Comparison of ENCODE assay signal across 9 cellular contexts in genomic region chr6:32187009-32187709, GRCh38. TPM values are rescaled to one million over a fixed set of nuclear protein-coding genes. Genes with fewer than 3 reads are reported as not detected.
DNase-seq lines count a peak whose midpoint lies in the region; ATAC-seq and TF ChIP-seq lines count a peak whose summit lies in the region.
"Had no signal": no experiment of that assay in that cellular context is flagged by ENCODE, and none has a peak within 500 bp of the region (broad histone marks: within the 10 kb centered on the region; RNA-seq: fewer than 3 reads in every experiment).

No MANE protein-coding gene starts in this region.

- no peak for DNase-seq in CD4-positive, alpha-beta memory T cell
- DNase-seq in activated CD4-positive, alpha-beta memory T cell treated with anti-CD3 and anti-CD28 coated beads for 36 hours = no peak
- DNase-seq in naive thymus-derived CD8-positive, alpha-beta T cell = no peak
- no peak for DNase-seq in GM10266 (ENCODE audit: extremely low spot score)
- no peak for DNase-seq in RPMI8226
- DNase-seq: effector CD4-positive, alpha-beta T cell; GDM1; substantia nigra had no signal

- no peak for ATAC-seq in naive thymus-derived CD8-positive, alpha-beta T cell
- no peak for ATAC-seq in HG02763 (IDR thresholded peaks at IDR 0.05; ENCODE audit: unreplicated experiment)

- peaks cover 63% of the 10 kb centered on the region for H3K4me1 ChIP-seq in CD4-positive, alpha-beta memory T cell (ENCODE audit: insufficient read depth, low read length)

- peaks cover 30 to 57% (median 37%) of the 10 kb centered on the region in 4 donors for H3K4me1 Mint-ChIP-seq in CD4-positive, alpha-beta memory T cell
- peaks cover 54% of the 10 kb centered on the region for H3K4me1 Mint-ChIP-seq in activated CD4-positive, alpha-beta memory T cell treated with anti-CD3 and anti-CD28 coated beads for 36 hours (ENCODE audit: low read depth)
- H3K4me1 Mint-ChIP-seq in naive thymus-derived CD8-positive, alpha-beta T cell = peaks cover 35 to 66% (median 57%) of the 10 kb centered on the region in 4 donors

- H3K27me3 Mint-ChIP-seq in CD4-positive, alpha-beta memory T cell = no peaks in the 10 kb centered on the region
- no peaks in the 10 kb centered on the region for H3K27me3 Mint-ChIP-seq in activated CD4-positive, alpha-beta memory T cell treated with anti-CD3 and anti-CD28 coated beads for 36 hours
- no peaks in the 10 kb centered on the region for H3K27me3 Mint-ChIP-seq in naive thymus-derived CD8-positive, alpha-beta T cell

- H3K27ac ChIP-seq in CD4-positive, alpha-beta memory T cell (ENCODE audit: low read depth, low read length) = peak overlapping the region; percentile 70

- no peak overlapping the region for H3K4me3 ChIP-seq in CD4-positive, alpha-beta memory T cell (ENCODE audit: low read length in 2 of 2)

- CTCF ChIA-PET in CD4-positive, alpha-beta memory T cell (lab: Charles Lee; ENCODE audit: partially characterized antibody) = interaction anchor here (0.6 to 0.8 kb wide), 2 partner anchors 9 to 215 kb away, joined by 3 read pairs; partner anchors contain the start of genes DXO and RNF5
- CTCF ChIA-PET in activated CD4-positive, alpha-beta memory T cell treated with anti-CD3 and anti-CD28 coated beads for 36 hours (lab: Charles Lee) = interaction anchor here (1.9 kb wide), 1 partner anchor 8 kb away, joined by 9 read pairs; no protein-coding TSS in a partner anchor

- no peaks in the 10 kb centered on the region for H3K9me3 ChIP-seq in CD4-positive, alpha-beta memory T cell (ENCODE audit: control insufficient read depth in 1 of 2, low read length in 2 of 2)

- H3K4me3 Mint-ChIP-seq in CD4-positive, alpha-beta memory T cell = peak overlapping the region; percentile 63 to 96 (median 89)
- H3K4me3 Mint-ChIP-seq in activated CD4-positive, alpha-beta memory T cell treated with anti-CD3 and anti-CD28 coated beads for 36 hours = peak overlapping the region; percentile 13
- H3K4me3 Mint-ChIP-seq in naive thymus-derived CD8-positive, alpha-beta T cell = peak overlapping the region; percentile 43 to 100 (median 91)

- POLR2A ChIA-PET in CD4-positive, alpha-beta memory T cell (lab: Charles Lee; ENCODE audit: partially characterized antibody) = interaction anchor here (0.6 to 12.7 kb wide), 4 partner anchors 7 to 675 kb away, joined by 3 to 408 read pairs (median 104); partner anchors contain the start of genes AGPAT1, ATF6B, FKBPL and RNF5
- POLR2A ChIA-PET in activated CD4-positive, alpha-beta memory T cell treated with anti-CD3 and anti-CD28 coated beads for 36 hours (lab: Charles Lee) = interaction anchor here (0.6 to 8.5 kb wide), 3 partner anchors 9 to 784 kb away, joined by 3 to 57 read pairs (median 3); partner anchors contain the start of genes AGPAT1 and RNF5
- POLR2A ChIA-PET in naive thymus-derived CD8-positive, alpha-beta T cell (lab: Charles Lee) = interaction anchor here (0.6 to 12.3 kb wide), 6 partner anchors 7 to 60 kb away, joined by 3 to 303 read pairs (median 5); partner anchors contain the start of genes AGER, AGPAT1, FKBPL and RNF5

- peak overlapping the region; percentile 96 to 97 (median 97) for H3K27ac Mint-ChIP-seq in CD4-positive, alpha-beta memory T cell
- H3K27ac Mint-ChIP-seq in activated CD4-positive, alpha-beta memory T cell treated with anti-CD3 and anti-CD28 coated beads for 36 hours = peak overlapping the region; percentile 86
- H3K27ac Mint-ChIP-seq in naive thymus-derived CD8-positive, alpha-beta T cell = peak overlapping the region; percentile 88 to 96 (median 90)

- no peaks in the 10 kb centered on the region for H3K27me3 ChIP-seq in CD4-positive, alpha-beta memory T cell (ENCODE audit: insufficient read depth, low read length)

- H3K36me3 ChIP-seq in CD4-positive, alpha-beta memory T cell (ENCODE audit: insufficient read depth, low read length) = peaks cover 45% of the 10 kb centered on the region

- TF ChIP-seq CTCF in GM10266 (IDR thresholded peaks at IDR 0.05; ENCODE audit: control insufficient read depth, insufficient read depth, low read depth, missing control alignments) = no peak

- intact Hi-C loops in CD4-positive, alpha-beta memory T cell (cut with micrococcal nuclease) = no loop called here
- intact Hi-C loops in activated CD4-positive, alpha-beta memory T cell treated with anti-CD3 and anti-CD28 coated beads for 36 hours (cut with micrococcal nuclease) = no loop called here

- peaks cover 51 to 69% of the 10 kb centered on the region in 2 donors for H3K36me3 Mint-ChIP-seq in CD4-positive, alpha-beta memory T cell
- peaks cover 55% of the 10 kb centered on the region for H3K36me3 Mint-ChIP-seq in activated CD4-positive, alpha-beta memory T cell treated with anti-CD3 and anti-CD28 coated beads for 36 hours
- H3K36me3 Mint-ChIP-seq in naive thymus-derived CD8-positive, alpha-beta T cell = peaks cover 6 to 67% (median 22%) of the 10 kb centered on the region in 3 donors

- peaks cover 0 to 2% (median 0%) of the 10 kb centered on the region in 8 donors for H3K9me3 Mint-ChIP-seq in CD4-positive, alpha-beta memory T cell
- H3K9me3 Mint-ChIP-seq in activated CD4-positive, alpha-beta memory T cell treated with anti-CD3 and anti-CD28 coated beads for 36 hours = no peaks in the 10 kb centered on the region
- H3K9me3 Mint-ChIP-seq in naive thymus-derived CD8-positive, alpha-beta T cell = no peaks in the 10 kb centered on the region

RNA-seq across cellular contexts. Expression of gene PBX2, which starts 2.8 kb away (rescaled TPM):
- 100 to 1,000 TPM; 188 to 192 TPM for total RNA-seq in CD4-positive, alpha-beta memory T cell
- polyA plus RNA-seq in CD4-positive, alpha-beta memory T cell = 1 to 10 TPM in 1 of 2 donors, under 1 TPM in 1; 0.57 to 1.8 TPM
- 10 to 100 TPM; 63.4 to 65.9 TPM for total RNA-seq in activated CD4-positive, alpha-beta memory T cell treated with anti-CD3 and anti-CD28 coated beads for 36 hours
- 100 to 1,000 TPM; 173 to 174 TPM for total RNA-seq in naive thymus-derived CD8-positive, alpha-beta T cell
- 1 to 10 TPM; 1.6 to 2.2 (median 2.0) TPM for polyA plus RNA-seq in naive thymus-derived CD8-positive, alpha-beta T cell

RNA-seq across cellular contexts. Expression of gene AGER, which starts 3.1 kb away (rescaled TPM):
- total RNA-seq in CD4-positive, alpha-beta memory T cell = 10 to 100 TPM; 74.8 to 77.3 TPM
- polyA plus RNA-seq in CD4-positive, alpha-beta memory T cell = under 1 TPM in 1 of 2 donors, not detected in 1; 0.62 TPM
- total RNA-seq in activated CD4-positive, alpha-beta memory T cell treated with anti-CD3 and anti-CD28 coated beads for 36 hours = 10 to 100 TPM; 16.5 to 23.5 TPM
- 10 to 100 TPM; 56.0 to 60.3 TPM for total RNA-seq in naive thymus-derived CD8-positive, alpha-beta T cell
- 1 to 10 TPM in 1 of 3 donors, under 1 TPM in 2; 0.09 to 1.9 (median 0.25) TPM for polyA plus RNA-seq in naive thymus-derived CD8-positive, alpha-beta T cell

RNA-seq across cellular contexts. Expression of gene GPSM3, which starts 5.3 kb away (rescaled TPM):
- 100 to 1,000 TPM; 309 to 313 TPM for total RNA-seq in CD4-positive, alpha-beta memory T cell
- polyA plus RNA-seq in CD4-positive, alpha-beta memory T cell = 100 to 1,000 TPM; 110 to 165 TPM
- total RNA-seq in activated CD4-positive, alpha-beta memory T cell treated with anti-CD3 and anti-CD28 coated beads for 36 hours = 100 to 1,000 TPM; 117 to 118 TPM
- total RNA-seq in naive thymus-derived CD8-positive, alpha-beta T cell = 100 to 1,000 TPM; 274 to 276 TPM
- 100 to 1,000 TPM; 106 to 144 (median 138) TPM for polyA plus RNA-seq in naive thymus-derived CD8-positive, alpha-beta T cell

RNA-seq across cellular contexts. Expression of gene RNF5, which starts 9.0 kb away (rescaled TPM):
- total RNA-seq in CD4-positive, alpha-beta memory T cell = 10 to 100 TPM; 44.2 to 47.7 TPM
- polyA plus RNA-seq in CD4-positive, alpha-beta memory T cell = 100 to 1,000 TPM; 102 to 129 TPM
- 10 to 100 TPM; 60.8 to 63.8 TPM for total RNA-seq in activated CD4-positive, alpha-beta memory T cell treated with anti-CD3 and anti-CD28 coated beads for 36 hours
- total RNA-seq in naive thymus-derived CD8-positive, alpha-beta T cell = 10 to 100 TPM; 38.6 to 40.0 TPM
- 100 to 1,000 TPM; 102 to 117 (median 102) TPM for polyA plus RNA-seq in naive thymus-derived CD8-positive, alpha-beta T cell

RNA-seq across cellular contexts. Expression of gene AGPAT1, which starts 11.3 kb away (rescaled TPM):
- 10 to 100 TPM; 32.2 to 32.8 TPM for total RNA-seq in CD4-positive, alpha-beta memory T cell
- 10 to 100 TPM; 15.3 to 16.4 TPM for polyA plus RNA-seq in CD4-positive, alpha-beta memory T cell
- 10 to 100 TPM; 34.0 to 34.8 TPM for total RNA-seq in activated CD4-positive, alpha-beta memory T cell treated with anti-CD3 and anti-CD28 coated beads for 36 hours
- 10 to 100 TPM; 27.5 to 28.6 TPM for total RNA-seq in naive thymus-derived CD8-positive, alpha-beta T cell
- polyA plus RNA-seq in naive thymus-derived CD8-positive, alpha-beta T cell = 10 to 100 TPM; 16.3 to 19.5 (median 19.1) TPM

Comparison
In these comparisons a context has a peak if more than half of its experiments do, and no peak if none do; other contexts are left out.
1. H3K4me3 Mint-ChIP-seq: peak in every context shown above with its lines; median percentile 91 in naive thymus-derived CD8-positive, alpha-beta T cell; 89 in CD4-positive, alpha-beta memory T cell; 13 in activated CD4-positive, alpha-beta memory T cell treated with anti-CD3 and anti-CD28 coated beads for 36 hours.